ENCODE assay signal across 21 cellular contexts in genomic region chr20:7361321-7361720, GRCh38.
DNase-seq lines count a peak whose midpoint lies in the region; ATAC-seq and TF ChIP-seq lines count a peak whose summit lies in the region.
"Had no signal": no experiment of that assay in that cellular context is flagged by ENCODE, and none has a peak within 500 bp of the region (broad histone marks: within the 10 kb centered on the region; RNA-seq: fewer than 3 reads in every experiment).

No MANE protein-coding gene starts in this region.

- H3K4me1 ChIP-seq in gastroesophageal sphincter: no peaks in the 10 kb centered on the region
- H3K4me1 ChIP-seq: A549, Caco-2, HAP-1, SJSA1 had no signal

- TF ChIP-seq CTCF in gastroesophageal sphincter (IDR thresholded peaks at IDR 0.05): no peak

- no peak for TF ChIP-seq EP300 in gastroesophageal sphincter (IDR thresholded peaks at IDR 0.05)

- no peak overlapping the region for H3K27ac ChIP-seq in gastroesophageal sphincter
- H3K27ac ChIP-seq: A549, SJSA1 had no signal

- DNase-seq in COR-L47 (lab: John Stamatoyannopoulos, UW) (peak; percentile 73), NCI-H69 (lab: John Stamatoyannopoulos, UW) (peak; percentile 88), globus pallidus (ENCODE audit: low spot score) (peak; percentile 12), retina (peak; percentile 79)
- DNase-seq in stimulated activated CD4-positive, alpha-beta T cell treated with anti-CD3 and anti-CD28 coated beads, Interleukin-2, amount 100 ng/mL, for 48 hours: no peak
- DNase-seq: Caco-2; CD4-positive, CD25-positive, alpha-beta regulatory T cell; DMS 273 treated with DMSO at 0.1 percent for 48 hours; DND-41; MG63; NCI-H1436; NCI-H2029; NCI-H2227 treated with DMSO at 0.1 percent for 48 hours; NCI-H510A treated with DMSO at 0.1 percent for 48 hours had no signal

- no peak for TF ChIP-seq POLR2A in gastroesophageal sphincter (IDR thresholded peaks at IDR 0.05)

- no peaks in the 10 kb centered on the region for H3K36me3 ChIP-seq in gastroesophageal sphincter
- H3K36me3 ChIP-seq: HAP-1, MG63, SJSA1 had no signal

- 25 to 52% methylated on average over 3 of the region's 3 CpGs for WGBS in gastroesophageal sphincter (ENCODE audit: low coverage in 1 of 2), 2 donors

- no peaks in the 10 kb centered on the region for H3K27me3 ChIP-seq in gastroesophageal sphincter
- H3K27me3 ChIP-seq: MG63, SJSA1 had no signal

- ATAC-seq in gastroesophageal sphincter (no peak), GM21723 (IDR thresholded peaks at IDR 0.05; ENCODE audit: unreplicated experiment) (no peak)
- ATAC-seq: A549, GM12878, Right ventricle myocardium inferior had no signal

- no peaks in the 10 kb centered on the region for H3K9me3 ChIP-seq in gastroesophageal sphincter
- H3K9me3 ChIP-seq: Caco-2, HAP-1, MG63, SJSA1 had no signal

- H3K4me3 ChIP-seq in gastroesophageal sphincter: no peak overlapping the region
- H3K4me3 ChIP-seq: A549, GM12878, HAP-1, MG63, SJSA1 had no signal

Comparison
In these comparisons a context has a peak if more than half of its experiments do, and no peak if none do; other contexts are left out.
1. DNase-seq: peak in COR-L47 (single experiment), NCI-H69 (single experiment), globus pallidus (single experiment) and retina (single experiment); none in stimulated activated CD4-positive, alpha-beta T cell treated with anti-CD3 and anti-CD28 coated beads, Interleukin-2, amount 100 ng/mL, for 48 hours (0 of 2).